25 cellular contexts compared by ENCODE assay signal in the genomic region with DNA sequence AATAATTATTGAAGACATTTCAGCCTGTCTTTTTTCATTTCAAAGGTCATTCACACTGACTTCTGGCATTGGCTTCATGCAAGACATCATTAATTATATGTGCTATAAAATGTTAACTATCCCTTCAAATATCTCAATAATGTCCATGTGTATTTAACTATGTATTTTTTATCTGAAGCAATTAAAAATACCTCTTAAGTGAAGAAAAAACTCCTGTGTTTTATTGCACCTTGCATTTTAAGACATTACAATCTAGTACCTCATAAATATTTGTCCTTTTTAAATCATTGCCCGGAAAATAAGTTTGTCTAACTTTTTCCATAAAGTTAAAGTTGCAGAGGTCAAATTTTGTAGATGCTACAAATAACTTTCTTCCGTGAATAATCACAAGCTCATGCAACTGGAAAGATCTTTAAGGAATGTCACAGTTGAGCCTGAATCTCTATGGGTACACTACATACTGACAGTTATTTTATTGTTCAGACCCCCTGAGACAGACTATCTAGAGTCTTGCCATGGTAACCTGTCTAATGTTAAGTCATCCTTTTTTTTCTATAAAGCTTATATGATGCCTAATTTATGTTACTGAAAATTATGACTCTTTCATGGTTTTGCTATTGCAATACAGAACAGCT. TPM values are rescaled to one million over a fixed set of nuclear protein-coding genes. Genes with fewer than 3 reads are reported as not detected.
DNase-seq lines count a peak whose midpoint lies in the region; FAIRE-seq and TF ChIP-seq lines count a peak whose summit lies in the region.
"Had no signal": no experiment of that assay in that cellular context is flagged by ENCODE, and none has a peak within 500 bp of the region (broad histone marks: within the 10 kb centered on the region; RNA-seq: fewer than 3 reads in every experiment).

No MANE protein-coding gene starts in this region.

- H3K4me3 Mint-ChIP-seq in HFFc6 (no peak overlapping the region; the same call in 1 of the 2 replicates), astrocyte (ENCODE audit: unreplicated experiment) (no peak overlapping the region), nephron (no peak overlapping the region)
- H3K4me3 Mint-ChIP-seq: CD14-positive monocyte; CD8-positive, alpha-beta memory T cell had no signal

- H3K27me3 ChIP-seq in astrocyte (ENCODE audit: insufficient read depth, low read length) (no peaks in the 10 kb centered on the region), small intestine (ENCODE audit: control insufficient read depth in 2 of 2, insufficient read depth in 2 of 2, low read length in 2 of 2) (no peaks in the 10 kb centered on the region), BE2C (no peaks in the 10 kb centered on the region)

- H3K36me3 Mint-ChIP-seq in HFFc6 (ENCODE audit: low read depth) (no peaks in the 10 kb centered on the region), astrocyte (ENCODE audit: low read depth, unreplicated experiment) (no peaks in the 10 kb centered on the region), nephron (ENCODE audit: low read depth) (no peaks in the 10 kb centered on the region)
- H3K36me3 Mint-ChIP-seq: CD14-positive monocyte; CD8-positive, alpha-beta memory T cell had no signal

- H3K4me1 Mint-ChIP-seq in HFFc6 (ENCODE audit: low read depth): peaks cover 17% of the 10 kb centered on the region; the same call in 1 of the 2 replicates
- H3K4me1 Mint-ChIP-seq in astrocyte (ENCODE audit: low read depth, unreplicated experiment): no peaks in the 10 kb centered on the region
- H3K4me1 Mint-ChIP-seq in nephron: peaks cover 19% of the 10 kb centered on the region
- H3K4me1 Mint-ChIP-seq: CD8-positive, alpha-beta memory T cell had no signal

- H4K20me1 ChIP-seq in astrocyte (ENCODE audit: insufficient read depth, low read length): no peaks in the 10 kb centered on the region

- H3K9me3 ChIP-seq in astrocyte (ENCODE audit: insufficient read depth, low read depth, low read length): no peaks in the 10 kb centered on the region
- no peaks in the 10 kb centered on the region for H3K9me3 ChIP-seq in small intestine (ENCODE audit: control insufficient read depth, low read depth)
- no peaks in the 10 kb centered on the region for H3K9me3 ChIP-seq in BE2C

- H3K36me3 ChIP-seq in astrocyte (ENCODE audit: insufficient read depth, low read length) (no peaks in the 10 kb centered on the region), small intestine (ENCODE audit: control insufficient read depth in 2 of 2, insufficient read depth in 2 of 2, low read length in 2 of 2) (no peaks in the 10 kb centered on the region), BE2C (no peaks in the 10 kb centered on the region)

- H3K27ac ChIP-seq in astrocyte (ENCODE audit: low read depth, low read length) (no peak overlapping the region), small intestine (ENCODE audit: low read depth in 1 of 2, low read length in 1 of 2) (no peak overlapping the region)
- H3K27ac ChIP-seq: RWPE1, SK-N-MC had no signal

- H3K9me3 Mint-ChIP-seq in HFFc6: no peaks in the 10 kb centered on the region
- peaks cover 2% of the 10 kb centered on the region for H3K9me3 Mint-ChIP-seq in astrocyte (ENCODE audit: unreplicated experiment)
- no peaks in the 10 kb centered on the region for H3K9me3 Mint-ChIP-seq in nephron

- H3K27me3 Mint-ChIP-seq in HFFc6 (ENCODE audit: insufficient read depth): no peaks in the 10 kb centered on the region
- no peaks in the 10 kb centered on the region for H3K27me3 Mint-ChIP-seq in astrocyte (ENCODE audit: low read depth, unreplicated experiment)
- H3K27me3 Mint-ChIP-seq in nephron (ENCODE audit: low read depth): peaks cover 13% of the 10 kb centered on the region
- H3K27me3 Mint-ChIP-seq: CD8-positive, alpha-beta memory T cell had no signal

- peak overlapping the region; percentile 10; the same call in 1 of the 2 replicates for H3K27ac Mint-ChIP-seq in HFFc6
- no peak overlapping the region for H3K27ac Mint-ChIP-seq in astrocyte (ENCODE audit: unreplicated experiment)
- peak overlapping the region in 2 of 3 experiments; percentile 29 to 77 for H3K27ac Mint-ChIP-seq in nephron
- H3K27ac Mint-ChIP-seq: CD14-positive monocyte; CD8-positive, alpha-beta memory T cell had no signal

- H3K4me1 ChIP-seq in astrocyte (ENCODE audit: insufficient read depth, low read length): no peaks in the 10 kb centered on the region
- no peaks in the 10 kb centered on the region for H3K4me1 ChIP-seq in small intestine (ENCODE audit: control insufficient read depth in 2 of 2, insufficient read depth in 1 of 2, low read depth in 1 of 2, low read length in 1 of 2)
- H3K4me1 ChIP-seq in BE2C: no peaks in the 10 kb centered on the region

- peak; percentile 28 for DNase-seq in HFFc6
- DNase-seq in astrocyte (ENCODE audit: low read depth): peak; percentile 13
- peak; percentile 69 for DNase-seq in small intestine
- DNase-seq in SW480 (ENCODE audit: low spot score): no peak
- DNase-seq in NCI-H2196 (lab: John Stamatoyannopoulos, UW; ENCODE audit: unreplicated experiment): no peak
- no peak for DNase-seq in BE2C
- no peak for DNase-seq in OCI-M1 (lab: John Stamatoyannopoulos, UW)
- DNase-seq: CD8-positive, alpha-beta memory T cell; DMS 273 treated with DMSO at 0.1 percent for 48 hours; DMS79; Karpas-422; NCI-H1105; NCI-H1436 treated with DMSO at 0.1 percent for 48 hours; NCI-H187 treated with DMSO at 0.1 percent for 48 hours; NCI-H2107; NCI-H446; NCI-H524 treated with DMSO at 0.1 percent for 48 hours; NCI-H774; SIG-M5 had no signal

- 17 to 44% (median 41%) methylated on average over 2 of the region's 2 CpGs for WGBS in small intestine, 3 donors

- no peak overlapping the region for H3K9ac ChIP-seq in astrocyte (ENCODE audit: low read length)

- no peak overlapping the region for H3K4me2 ChIP-seq in astrocyte (ENCODE audit: low read length)

- no peak overlapping the region for H2AFZ ChIP-seq in astrocyte (ENCODE audit: low read depth, low read length)

- FAIRE-seq in astrocyte (lab: Jason Lieb, UNC): no peak
- FAIRE-seq in small intestine (lab: Jason Lieb, UNC): peak; percentile 67
- FAIRE-seq: GM12892, GM19239 had no signal

- H3K79me2 ChIP-seq in astrocyte (ENCODE audit: insufficient read depth, low read length): no peaks in the 10 kb centered on the region

- no peak for TF ChIP-seq CTCF in HFFc6 (IDR thresholded peaks at IDR 0.05)
- no peak for TF ChIP-seq CTCF in astrocyte (IDR thresholded peaks at IDR 0.05; ENCODE audit: insufficient read depth, low read depth, low read length)
- TF ChIP-seq CTCF in nephron (IDR thresholded peaks at IDR 0.05; ENCODE audit: unreplicated experiment in 3 of 3): no peak
- no peak for TF ChIP-seq CTCF in BE2C (IDR thresholded peaks at IDR 0.05; ENCODE audit: low read depth, low read length)

- H3K4me3 ChIP-seq in astrocyte (ENCODE audit: insufficient read depth, low read depth, low read length) (no peak overlapping the region), small intestine (ENCODE audit: low read depth in 1 of 2, low read length in 2 of 2) (no peak overlapping the region), BE2C (ENCODE audit: low read depth, low read length) (no peak overlapping the region)
- H3K4me3 ChIP-seq: SK-N-MC had no signal

RNA-seq across cellular contexts. Expression of gene COBLL1, which starts 38.4 kb away (rescaled TPM):
- 10 to 100 TPM; 28.1 to 49.7 (median 29.9) TPM for total RNA-seq in HFFc6 (2021; fragmentation: NEBNext Ultra II Directional; extraction: Animal tissue kit (Norgen Biotek cat#: 25700))
- total RNA-seq in astrocyte: 17.6 and 18.6 TPM in 2 replicates
- polyA plus RNA-seq in small intestine: 10 to 100 TPM in 1 of 3 donors, 1 to 10 TPM in 2; 5.4 to 10.1 (median 5.6) TPM
- polyA plus RNA-seq in BE2C (2012; ENCODE audit: insufficient read depth, insufficient read length, low read depth): 0.80 TPM
- total RNA-seq: CD8-positive, alpha-beta memory T cell had no signal
- polyA plus RNA-seq: CD8-positive, alpha-beta memory T cell had no signal

Comparison
In these comparisons a context has a peak if more than half of its experiments do, and no peak if none do; other contexts are left out.
1. DNase-seq: peak in HFFc6 (single experiment), astrocyte (single experiment) and small intestine (single experiment); none in SW480 (single experiment), NCI-H2196 (single experiment), BE2C (single experiment) and OCI-M1 (single experiment).